ENCODE assay signal across 9 cellular contexts in genomic region chr12:67147030-67147429, GRCh38.
"Had no signal": no experiment of that assay in that cellular context is flagged by ENCODE, and none has a peak within 500 bp of the region (broad histone marks: within the 10 kb centered on the region; RNA-seq: fewer than 3 reads in every experiment).

No MANE protein-coding gene starts in this region.

- H3K4me3 Mint-ChIP-seq: GM23338, H9, HFFc6 had no signal

- DNase-seq: GM23248, GOT3, H7, H9, HCEC 1CT, HFFc6 had no signal

- H3K27ac Mint-ChIP-seq: H9, HFFc6 had no signal

- ATAC-seq: GM23338, HCT116 had no signal

- H3K4me1 Mint-ChIP-seq: GM23338, H9 had no signal

- H3K9me3 Mint-ChIP-seq: GM23338, H9 had no signal

- H3K4me1 ChIP-seq: HAP-1 had no signal

- H3K4me3 ChIP-seq: GM23248, GM23338, HAP-1 had no signal

- H3K9me3 ChIP-seq: HAP-1 had no signal

- H3K27ac ChIP-seq: GM23248 had no signal

- H3K36me3 ChIP-seq: HAP-1 had no signal
